Comparison of ENCODE assay signal across 9 cellular contexts in the genomic region with DNA sequence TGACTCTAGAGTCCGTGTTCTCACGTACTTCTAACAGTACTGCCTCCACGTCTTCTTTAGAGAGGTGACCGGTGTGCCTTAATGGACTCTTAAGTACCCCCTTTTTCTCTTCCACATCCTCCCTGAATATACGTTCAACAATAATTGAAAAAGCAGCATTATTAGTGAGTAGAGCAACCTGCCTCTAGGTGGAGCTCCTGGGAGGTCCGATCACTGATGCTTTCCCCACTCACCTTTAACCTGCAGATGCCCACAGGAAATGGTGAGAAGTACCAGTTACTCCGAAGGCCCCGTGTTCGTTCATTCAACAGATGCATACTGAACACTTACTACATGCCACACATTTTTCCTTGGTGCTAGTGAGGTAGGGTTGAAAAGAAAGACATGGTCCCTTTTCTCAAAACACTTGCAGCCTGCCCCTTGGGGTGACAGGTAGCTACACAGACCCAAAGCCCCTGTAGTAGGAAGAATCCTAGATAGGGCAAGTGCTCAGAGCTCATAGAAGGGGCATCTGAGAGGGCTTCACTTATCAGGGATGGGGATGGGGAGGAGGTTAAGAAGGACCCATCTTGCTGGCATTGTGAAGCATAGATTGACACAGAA.
DNase-seq lines count a peak whose midpoint lies in the region; ATAC-seq, FAIRE-seq and TF ChIP-seq lines count a peak whose summit lies in the region.
"Had no signal": no experiment of that assay in that cellular context is flagged by ENCODE, and none has a peak within 500 bp of the region (broad histone marks: within the 10 kb centered on the region; RNA-seq: fewer than 3 reads in every experiment).

No MANE protein-coding gene starts in this region.

- no peaks in the 10 kb centered on the region for H3K9me3 ChIP-seq in K562 (replicated peaks; ENCODE audit: control insufficient read depth, insufficient read depth, low read depth, low read length)

- H3K27ac ChIP-seq in K562 (ENCODE audit: extremely low read depth, low read depth, low read length): no peak overlapping the region

- no peak overlapping the region for H3K9ac ChIP-seq in K562 (ENCODE audit: insufficient read depth in 1 of 2, low read depth in 2 of 2, low read length in 2 of 2)

- H3K36me3 Mint-ChIP-seq in activated CD4-positive, alpha-beta T cell treated with anti-CD3 and anti-CD28 coated beads for 36 hours (ENCODE audit: low read depth): no peaks in the 10 kb centered on the region
- no peaks in the 10 kb centered on the region for H3K36me3 Mint-ChIP-seq in progenitor cell of endocrine pancreas (ENCODE audit: insufficient read depth)

- no peak overlapping the region for H2AFZ ChIP-seq in K562 (ENCODE audit: low read depth, low read length)

- no TSS peak for BruUV-seq in K562 (replicated peaks; lab: Mats Ljungman, UMichigan)

- H3K4me2 ChIP-seq in K562 (ENCODE audit: insufficient read depth, low read length): no peak overlapping the region

- no peak for ATAC-seq in activated CD4-positive, alpha-beta T cell treated with anti-CD3 and anti-CD28 coated beads for 36 hours
- ATAC-seq in HG03159 (IDR thresholded peaks at IDR 0.05; ENCODE audit: unreplicated experiment): peak; percentile 60
- peak; percentile 80 for ATAC-seq in K562
- ATAC-seq in GM18505 (IDR thresholded peaks at IDR 0.05; ENCODE audit: unreplicated experiment): no peak

- intact Hi-C loops in activated CD4-positive, alpha-beta T cell treated with anti-CD3 and anti-CD28 coated beads for 36 hours (cut with DNase I, micrococcal nuclease): loop anchor here in 1 of 2 experiments (2.0 kb wide), 1 partner anchor 451 kb away; no protein-coding TSS in a partner anchor
- intact Hi-C loops in K562 (cut with micrococcal nuclease): no loop called here

- no peak overlapping the region for H3K4me3 ChIP-seq in K562

- FAIRE-seq in K562 (lab: Jason Lieb, UNC): peak; percentile 85

- peaks cover 20 to 63% of the 10 kb centered on the region in 2 experiments for H3K27me3 ChIP-seq in K562 (ENCODE audit: control insufficient read depth in 2 of 2, insufficient read depth in 2 of 2, low read length in 2 of 2)

- H3K4me3 Mint-ChIP-seq in activated CD4-positive, alpha-beta T cell treated with anti-CD3 and anti-CD28 coated beads for 36 hours: no peak overlapping the region
- no peak overlapping the region for H3K4me3 Mint-ChIP-seq in progenitor cell of endocrine pancreas (ENCODE audit: low read depth)

- peak in 1 of 2 experiments; percentile 36; a peak in 2 of 4 replicates for TF ChIP-seq RAD21 in K562 (CRISPR knock-in tag; conservative IDR thresholded peaks at IDR 0.05 in 1 of 2, IDR thresholded peaks at IDR 0.05 in 1 of 2)

- TF ChIP-seq EP300 in K562 (IDR thresholded peaks at IDR 0.05; ENCODE audit: low read length): no peak

- no peaks in the 10 kb centered on the region for H4K20me1 ChIP-seq in K562 (replicated peaks; ENCODE audit: control insufficient read depth, insufficient read depth, low read length)

- peak; percentile 53 to 71 (median 62) for TF ChIP-seq CTCF in K562 (IDR thresholded peaks at IDR 0.05 in 2 of 3, conservative IDR thresholded peaks at IDR 0.05 in 1 of 3; ENCODE audit: insufficient read depth in 2 of 3, low read depth in 1 of 3, low read length in 3 of 3)
- TF ChIP-seq CTCF in progenitor cell of endocrine pancreas (IDR thresholded peaks at IDR 0.05; ENCODE audit: unreplicated experiment): peak; percentile 59

- in situ Hi-C loops in K562 (cut with MboI): loop anchor here (10.0 kb wide), 1 partner anchor 451 kb away; no protein-coding TSS in a partner anchor

- H3K9me3 Mint-ChIP-seq in activated CD4-positive, alpha-beta T cell treated with anti-CD3 and anti-CD28 coated beads for 36 hours (ENCODE audit: low read depth): no peaks in the 10 kb centered on the region
- H3K9me3 Mint-ChIP-seq in progenitor cell of endocrine pancreas (ENCODE audit: low read depth): no peaks in the 10 kb centered on the region

- no peaks in the 10 kb centered on the region for H3K79me2 ChIP-seq in K562 (ENCODE audit: control insufficient read depth, insufficient read depth, low read length)

- CTCF ChIA-PET in activated CD4-positive, alpha-beta T cell treated with anti-CD3 and anti-CD28 coated beads for 36 hours (lab: Charles Lee): interaction anchor here (0.6 to 0.9 kb wide), 2 partner anchors 9 to 381 kb away, joined by 3 to 4 read pairs; no protein-coding TSS in a partner anchor
- CTCF ChIA-PET in K562 (lab: Yijun Ruan, JAX; ENCODE audit: low intra/inter-chr PET ratio): no interaction called here

- WGBS in K562 (ENCODE audit: insufficient coverage, low coverage, missing lambda C conversion rate): 3% methylated on average over 9 of the region's 9 CpGs

- H3K9me1 ChIP-seq in K562 (ENCODE audit: control insufficient read depth, insufficient read depth, low read length): no peaks in the 10 kb centered on the region

- no peaks in the 10 kb centered on the region for H3K4me1 ChIP-seq in K562 (replicated peaks in 1 of 2; ENCODE audit: control insufficient read depth in 2 of 2, insufficient read depth in 2 of 2, low read length in 2 of 2)

- no peak overlapping the region for H3K27ac Mint-ChIP-seq in activated CD4-positive, alpha-beta T cell treated with anti-CD3 and anti-CD28 coated beads for 36 hours
- H3K27ac Mint-ChIP-seq in progenitor cell of endocrine pancreas: no peak overlapping the region

- DNase-seq in activated CD4-positive, alpha-beta T cell treated with anti-CD3 and anti-CD28 coated beads for 36 hours: peak; percentile 32
- no peak for DNase-seq in activated CD4-positive, alpha-beta T cell treated with anti-CD3 and anti-CD28 coated beads, Interleukin-2, amount 50 U/mL, for 1 hour
- DNase-seq in K562 (ENCODE audit: extremely low read depth in 1 of 4, low spot score in 3 of 4) (peak; percentile 37 to 48 (median 42)), progenitor cell of endocrine pancreas (ENCODE audit: low spot score, unreplicated experiment) (no peak), NCI-H2029 treated with DMSO at 0.1 percent for 48 hours (lab: John Stamatoyannopoulos, UW) (no peak), NCI-H2227 treated with DMSO at 0.1 percent for 48 hours (lab: John Stamatoyannopoulos, UW) (no peak)
- DNase-seq: MV-4-11 had no signal

- POLR2A ChIA-PET in activated CD4-positive, alpha-beta T cell treated with anti-CD3 and anti-CD28 coated beads for 36 hours (lab: Charles Lee): no interaction called here
- POLR2A ChIA-PET in K562 (lab: Yijun Ruan, JAX): no interaction called here

- TF ChIP-seq POLR2A in K562 (conservative IDR thresholded peaks at IDR 0.05) (no peak), GM18505 (IDR thresholded peaks at IDR 0.05; ENCODE audit: borderline replicate concordance, extremely low read depth, insufficient read depth, insufficient read length) (no peak)

- H3K4me1 Mint-ChIP-seq in activated CD4-positive, alpha-beta T cell treated with anti-CD3 and anti-CD28 coated beads for 36 hours: peaks cover 3% of the 10 kb centered on the region
- no peaks in the 10 kb centered on the region for H3K4me1 Mint-ChIP-seq in progenitor cell of endocrine pancreas (ENCODE audit: low read depth)

- H3K27me3 Mint-ChIP-seq in activated CD4-positive, alpha-beta T cell treated with anti-CD3 and anti-CD28 coated beads for 36 hours: peaks cover 4% of the 10 kb centered on the region
- H3K27me3 Mint-ChIP-seq in progenitor cell of endocrine pancreas: no peaks in the 10 kb centered on the region

- no peaks in the 10 kb centered on the region for H3K36me3 ChIP-seq in K562 (ENCODE audit: control insufficient read depth, insufficient read depth, low read length)

TF ChIP-seq in K562, 482 proteins besides CTCF, POLR2A, EP300 and RAD21:
- 0 out of 4 replicates have a peak, but pooled peaks of 1 of the 2 experiments have one; percentile 8 for TF ChIP-seq RCOR1 (IDR thresholded peaks at IDR 0.05; ENCODE audit: borderline replicate concordance in 1 of 2, low read depth in 2 of 2, low read length in 2 of 2)
- TF ChIP-seq NR2C2 (CRISPR knock-in tag; IDR thresholded peaks at IDR 0.05): no peak
- 0 out of 2 replicates have a peak, but pooled peaks have one; percentile 25 for TF ChIP-seq NR2C2 (tag; IDR thresholded peaks at IDR 0.05)
- no peak for TF ChIP-seq HDGF (IDR thresholded peaks at IDR 0.05)
- no peak for TF ChIP-seq POLR2AphosphoS5 (IDR thresholded peaks at IDR 0.05; ENCODE audit: control insufficient read depth, insufficient read depth, low read depth, low read length)
- peak; percentile 13; the same call in 1 of the 2 replicates for TF ChIP-seq NR2C1 (IDR thresholded peaks at IDR 0.05)
- TF ChIP-seq NR2C1 (tag; IDR thresholded peaks at IDR 0.05): 0 out of 2 replicates have a peak, but pooled peaks have one; percentile 29
- TF ChIP-seq ZNF124 (CRISPR knock-in tag; IDR thresholded peaks at IDR 0.05): no peak

Comparison
In these comparisons a context has a peak if more than half of its experiments do, and no peak if none do; other contexts are left out.
1. DNase-seq: peak in activated CD4-positive, alpha-beta T cell treated with anti-CD3 and anti-CD28 coated beads for 36 hours (single experiment) and K562 (4 of 4); none in activated CD4-positive, alpha-beta T cell treated with anti-CD3 and anti-CD28 coated beads, Interleukin-2, amount 50 U/mL, for 1 hour (single experiment), progenitor cell of endocrine pancreas (single experiment), NCI-H2029 treated with DMSO at 0.1 percent for 48 hours (single experiment) and NCI-H2227 treated with DMSO at 0.1 percent for 48 hours (single experiment).
2. ATAC-seq: peak in HG03159 (single experiment) and K562 (single experiment); none in activated CD4-positive, alpha-beta T cell treated with anti-CD3 and anti-CD28 coated beads for 36 hours (single experiment) and GM18505 (single experiment).